ENCODE assay signal across 8 cellular contexts in the genomic region with DNA sequence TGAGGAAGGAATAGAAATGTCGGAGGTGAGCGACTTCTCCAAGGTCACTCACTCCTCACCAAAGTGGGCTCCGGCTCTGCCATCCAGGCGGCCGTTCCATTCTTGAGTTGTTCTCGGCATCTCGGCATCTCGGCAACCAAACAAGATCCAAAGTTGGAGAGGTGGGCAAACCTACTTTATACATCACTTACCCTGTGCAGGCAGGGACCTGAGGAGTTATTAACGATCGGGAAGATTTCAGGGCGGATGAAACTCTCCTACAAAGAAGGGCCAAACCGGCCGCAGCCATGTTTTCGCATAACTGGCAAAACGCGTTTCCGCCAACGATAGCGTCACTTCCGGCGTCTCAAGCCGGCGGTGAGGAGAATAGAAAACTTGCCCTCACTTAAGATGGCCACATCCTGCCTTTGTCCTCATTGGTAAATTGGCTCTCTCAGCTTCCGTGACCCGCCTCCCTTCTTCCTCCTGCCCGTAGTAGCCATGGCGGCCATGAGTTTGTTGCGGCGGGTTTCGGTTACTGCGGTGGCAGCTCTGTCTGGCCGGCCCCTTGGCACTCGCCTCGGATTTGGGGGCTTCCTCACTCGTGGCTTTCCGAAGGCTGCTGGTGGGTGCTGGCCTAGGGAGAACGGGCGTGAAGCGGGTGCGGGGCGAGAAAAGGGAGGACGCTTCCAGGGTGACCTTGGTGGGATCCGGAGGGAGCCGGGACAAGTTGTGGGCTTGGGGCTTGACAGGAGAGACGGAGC. TPM values are rescaled to one million over a fixed set of nuclear protein-coding genes. Genes with fewer than 3 reads are reported as not detected.
DNase-seq lines count a peak whose midpoint lies in the region; ATAC-seq and TF ChIP-seq lines count a peak whose summit lies in the region.

A gene (minus strand): TSS at position 303 of the 743 bp plus-strand sequence. CDS start 14 bp downstream, at position 289.
A gene (plus strand): TSS at position 459 of the 743 bp plus-strand sequence. CDS start 22 bp downstream, at position 481.

- H3K4me1 ChIP-seq in fibroblast of lung (ENCODE audit: control insufficient read depth, extremely low read depth, insufficient read depth, low read length) = no peaks in the 10 kb centered on the region
- H3K4me1 ChIP-seq in naive thymus-derived CD4-positive, alpha-beta T cell (ENCODE audit: control insufficient read depth in 2 of 2, insufficient read depth in 2 of 2, low read length in 2 of 2) = peaks cover 15 to 25% of the 10 kb centered on the region in 2 donors

- H3K9ac ChIP-seq in fibroblast of lung (ENCODE audit: insufficient read depth, low read length) = peak within 1 kb of the TSS; percentile 97

- H3K79me2 ChIP-seq in fibroblast of lung (ENCODE audit: control insufficient read depth, insufficient read depth, low read length) = peaks cover 45% of the 10 kb centered on the region

- CTCF ChIA-PET in RWPE1 (lab: Yijun Ruan, JAX) = no interaction called here
- CTCF ChIA-PET in naive thymus-derived CD4-positive, alpha-beta T cell (lab: Charles Lee) = interaction anchor here (0.6 to 1.3 kb wide), 2 partner anchors 530 to 1000 kb away, joined by 3 to 4 read pairs; no protein-coding TSS in a partner anchor

- peak within 1 kb of the TSS; percentile 100 for H3K4me3 Mint-ChIP-seq in activated T-helper 17 cell treated with anti-CD3 and anti-CD28 coated beads, Interleukin-2, amount 50 U/mL, for 72 hours
- H3K4me3 Mint-ChIP-seq in naive thymus-derived CD4-positive, alpha-beta T cell = peak within 1 kb of the TSS; percentile 95 to 99 (median 99)
- H3K4me3 Mint-ChIP-seq in stimulated activated naive B cell treated with anti-CD40 and anti-IgM and Interleukin-4, amounts not matched to agents 10 μg/mL and 1 μg/mL and 100 μg/mL, for 72 hours = peak within 1 kb of the TSS; percentile 98 to 100

- H4K20me1 ChIP-seq in fibroblast of lung (ENCODE audit: control insufficient read depth, extremely low read depth, insufficient read depth, low read length) = no peaks in the 10 kb centered on the region

- H3K27ac ChIP-seq in RWPE1 (peak within 1 kb of the TSS; percentile 78), fibroblast of lung (ENCODE audit: insufficient read depth, low read length) (peak within 1 kb of the TSS; percentile 99)
- peak within 1 kb of the TSS; percentile 90 for H3K27ac ChIP-seq in naive thymus-derived CD4-positive, alpha-beta T cell (ENCODE audit: low read depth, low read length)

- no peaks in the 10 kb centered on the region for H3K9me3 ChIP-seq in fibroblast of lung (ENCODE audit: control insufficient read depth, insufficient read depth, low read depth, low read length)
- H3K9me3 ChIP-seq in naive thymus-derived CD4-positive, alpha-beta T cell (ENCODE audit: control insufficient read depth in 2 of 3, low read length in 3 of 3) = no peaks in the 10 kb centered on the region

- H3K36me3 Mint-ChIP-seq in activated T-helper 17 cell treated with anti-CD3 and anti-CD28 coated beads, Interleukin-2, amount 50 U/mL, for 72 hours (ENCODE audit: low read depth) = peaks cover 55% of the 10 kb centered on the region
- peaks cover 2 to 19% (median 11%) of the 10 kb centered on the region in 5 donors for H3K36me3 Mint-ChIP-seq in naive thymus-derived CD4-positive, alpha-beta T cell
- H3K36me3 Mint-ChIP-seq in stimulated activated naive B cell treated with anti-CD40 and anti-IgM and Interleukin-4, amounts not matched to agents 10 μg/mL and 1 μg/mL and 100 μg/mL, for 72 hours = peaks cover 20% of the 10 kb centered on the region in 2 donors

- TF ChIP-seq CTCF in LNCaP clone FGC (IDR thresholded peaks at IDR 0.05; ENCODE audit: control insufficient read depth, extremely low read depth, insufficient read depth) (no peak), RWPE1 (conservative IDR thresholded peaks at IDR 0.05; ENCODE audit: low read depth) (no peak), fibroblast of lung (conservative IDR thresholded peaks at IDR 0.05 in 1 of 2, IDR thresholded peaks at IDR 0.05 in 1 of 2; ENCODE audit: low read depth in 1 of 2, low read length in 2 of 2) (no peak)

- DNase-seq in Daoy (ENCODE audit: low read depth) (peak; percentile 97), GOT3 (lab: John Stamatoyannopoulos, UW) (peak; percentile 90), LNCaP clone FGC (ENCODE audit: low read depth) (peak; percentile 95), RWPE1 (ENCODE audit: low spot score) (peak; percentile 95), fibroblast of lung (ENCODE audit: low read depth in 2 of 2) (peak; percentile 96 to 98)
- DNase-seq in naive thymus-derived CD4-positive, alpha-beta T cell = peak; percentile 76 to 95 (median 92)
- peak; percentile 90 for DNase-seq in stimulated activated naive B cell treated with anti-CD40 and anti-IgM and Interleukin-4, amounts not matched to agents 10 μg/mL and 1 μg/mL and 100 μg/mL, for 72 hours

- H3K9me3 Mint-ChIP-seq in activated T-helper 17 cell treated with anti-CD3 and anti-CD28 coated beads, Interleukin-2, amount 50 U/mL, for 72 hours = no peaks in the 10 kb centered on the region
- H3K9me3 Mint-ChIP-seq in naive thymus-derived CD4-positive, alpha-beta T cell = no peaks in the 10 kb centered on the region
- no peaks in the 10 kb centered on the region for H3K9me3 Mint-ChIP-seq in stimulated activated naive B cell treated with anti-CD40 and anti-IgM and Interleukin-4, amounts not matched to agents 10 μg/mL and 1 μg/mL and 100 μg/mL, for 72 hours

- intact Hi-C loops in naive thymus-derived CD4-positive, alpha-beta T cell (cut with micrococcal nuclease) = loop anchor here (1.0 to 2.0 kb wide), 10 partner anchors 42 to 1308 kb away; a partner anchor contains a TSS

- peak within 1 kb of the TSS; percentile 94 for H3K4me2 ChIP-seq in fibroblast of lung (ENCODE audit: extremely low read depth, insufficient read depth, low read length)

- peaks cover 2% of the 10 kb centered on the region for H3K36me3 ChIP-seq in fibroblast of lung (ENCODE audit: control insufficient read depth, insufficient read depth, low read length)
- H3K36me3 ChIP-seq in naive thymus-derived CD4-positive, alpha-beta T cell (ENCODE audit: control insufficient read depth in 2 of 3, insufficient read depth in 3 of 3, low read length in 3 of 3) = peaks cover 0 to 34% (median 5%) of the 10 kb centered on the region in 3 experiments

- peak; percentile 90 for ATAC-seq in activated T-helper 17 cell treated with anti-CD3 and anti-CD28 coated beads, Interleukin-2, amount 50 U/mL, for 72 hours (replicated peaks)
- peak; percentile 100 for ATAC-seq in naive thymus-derived CD4-positive, alpha-beta T cell
- ATAC-seq in stimulated activated naive B cell treated with anti-CD40 and anti-IgM and Interleukin-4, amounts not matched to agents 10 μg/mL and 1 μg/mL and 100 μg/mL, for 72 hours (replicated peaks) = peak; percentile 92 to 94

- peak within 1 kb of the TSS; percentile 92 for H2AFZ ChIP-seq in fibroblast of lung (ENCODE audit: low read length)

- POLR2A ChIA-PET in RWPE1 (lab: Yijun Ruan, JAX; ENCODE audit: low non-redundant PET) = no interaction called here
- POLR2A ChIA-PET in naive thymus-derived CD4-positive, alpha-beta T cell (lab: Charles Lee) = interaction anchor here (0.6 to 1.9 kb wide), 9 partner anchors 10 to 457 kb away, joined by 3 to 13 read pairs (median 4); a partner anchor contains a TSS

- peak within 1 kb of the TSS; percentile 100 for H3K27ac Mint-ChIP-seq in activated T-helper 17 cell treated with anti-CD3 and anti-CD28 coated beads, Interleukin-2, amount 50 U/mL, for 72 hours
- peak within 1 kb of the TSS; percentile 98 to 100 (median 99) for H3K27ac Mint-ChIP-seq in naive thymus-derived CD4-positive, alpha-beta T cell
- peak within 1 kb of the TSS; percentile 100 for H3K27ac Mint-ChIP-seq in stimulated activated naive B cell treated with anti-CD40 and anti-IgM and Interleukin-4, amounts not matched to agents 10 μg/mL and 1 μg/mL and 100 μg/mL, for 72 hours

- H3K4me1 Mint-ChIP-seq in activated T-helper 17 cell treated with anti-CD3 and anti-CD28 coated beads, Interleukin-2, amount 50 U/mL, for 72 hours = peaks cover 26% of the 10 kb centered on the region
- peaks cover 23 to 65% (median 46%) of the 10 kb centered on the region in 7 donors for H3K4me1 Mint-ChIP-seq in naive thymus-derived CD4-positive, alpha-beta T cell
- H3K4me1 Mint-ChIP-seq in stimulated activated naive B cell treated with anti-CD40 and anti-IgM and Interleukin-4, amounts not matched to agents 10 μg/mL and 1 μg/mL and 100 μg/mL, for 72 hours = peaks cover 28 to 46% of the 10 kb centered on the region in 2 donors

- H3K4me3 ChIP-seq in LNCaP clone FGC (ENCODE audit: low read depth, low read length) (peak within 1 kb of the TSS; percentile 88), fibroblast of lung (replicated peaks in 1 of 4; ENCODE audit: control extremely low read depth in 1 of 4, insufficient read depth in 1 of 4, low read depth in 3 of 4, low read length in 4 of 4) (peak within 1 kb of the TSS; percentile 95 to 99 (median 98))
- H3K4me3 ChIP-seq in naive thymus-derived CD4-positive, alpha-beta T cell (ENCODE audit: low read length) = peak within 1 kb of the TSS; percentile 95

- no peaks in the 10 kb centered on the region for H3K27me3 ChIP-seq in fibroblast of lung (ENCODE audit: control insufficient read depth, insufficient read depth, low read length)
- no peaks in the 10 kb centered on the region for H3K27me3 ChIP-seq in naive thymus-derived CD4-positive, alpha-beta T cell (ENCODE audit: control insufficient read depth in 2 of 2, insufficient read depth in 2 of 2, low read length in 2 of 2)

- no peaks in the 10 kb centered on the region for H3K27me3 Mint-ChIP-seq in activated T-helper 17 cell treated with anti-CD3 and anti-CD28 coated beads, Interleukin-2, amount 50 U/mL, for 72 hours
- H3K27me3 Mint-ChIP-seq in naive thymus-derived CD4-positive, alpha-beta T cell = no peaks in the 10 kb centered on the region
- H3K27me3 Mint-ChIP-seq in stimulated activated naive B cell treated with anti-CD40 and anti-IgM and Interleukin-4, amounts not matched to agents 10 μg/mL and 1 μg/mL and 100 μg/mL, for 72 hours = no peaks in the 10 kb centered on the region

RNA-seq across cellular contexts. Expression of the first gene that starts in this region (rescaled TPM):
- total RNA-seq in Daoy (2014; rRNA removed; shearing (Covaris generic)) = 123 and 134 TPM in 2 replicates
- total RNA-seq in activated T-helper 17 cell treated with anti-CD3 and anti-CD28 coated beads, Interleukin-2, amount 50 U/mL, for 72 hours = 10 to 100 TPM; 35.9 to 62.6 TPM
- total RNA-seq in fibroblast of lung = 26.2 and 27.6 TPM in 2 replicates
- polyA plus RNA-seq in fibroblast of lung = 60.0 and 62.4 TPM in 2 replicates
- polyA plus RNA-seq in fibroblast of lung (2012) = 50.1 and 53.1 TPM in 2 replicates
- polyA minus RNA-seq in fibroblast of lung (ENCODE audit: low replicate concordance) = 0.90 and 1.9 TPM in 2 replicates
- total RNA-seq in naive thymus-derived CD4-positive, alpha-beta T cell = 10 to 100 TPM; 14.4 to 41.4 (median 18.5) TPM
- 10 to 100 TPM; 45.1 to 50.5 TPM for polyA plus RNA-seq in naive thymus-derived CD4-positive, alpha-beta T cell

RNA-seq across cellular contexts. Expression of the second gene that starts in this region (rescaled TPM):
- 243 and 278 TPM in 2 replicates for total RNA-seq in Daoy (2014; rRNA removed; shearing (Covaris generic))
- total RNA-seq in activated T-helper 17 cell treated with anti-CD3 and anti-CD28 coated beads, Interleukin-2, amount 50 U/mL, for 72 hours = 10 to 100 TPM; 81.7 to 96.9 TPM
- 120 and 153 TPM in 2 replicates for total RNA-seq in fibroblast of lung
- polyA plus RNA-seq in fibroblast of lung = 53.8 and 57.5 TPM in 2 replicates
- polyA plus RNA-seq in fibroblast of lung (2012) = 63.3 and 67.4 TPM in 2 replicates
- 2.6 and 5.2 TPM in 2 replicates for polyA minus RNA-seq in fibroblast of lung (ENCODE audit: low replicate concordance)
- total RNA-seq in naive thymus-derived CD4-positive, alpha-beta T cell = 10 to 100 TPM; 33.4 to 80.2 (median 62.8) TPM
- 100 to 1,000 TPM in 1 of 2 donors, 10 to 100 TPM in 1; 45.7 to 105 TPM for polyA plus RNA-seq in naive thymus-derived CD4-positive, alpha-beta T cell

Comparison
In these comparisons a context has a peak if more than half of its experiments do, and no peak if none do; other contexts are left out.
1. Peak in every context shown above with its lines: DNase-seq, ATAC-seq, H3K4me3 ChIP-seq and H3K27ac ChIP-seq.